19 cellular contexts compared by ENCODE assay signal in the genomic region with DNA sequence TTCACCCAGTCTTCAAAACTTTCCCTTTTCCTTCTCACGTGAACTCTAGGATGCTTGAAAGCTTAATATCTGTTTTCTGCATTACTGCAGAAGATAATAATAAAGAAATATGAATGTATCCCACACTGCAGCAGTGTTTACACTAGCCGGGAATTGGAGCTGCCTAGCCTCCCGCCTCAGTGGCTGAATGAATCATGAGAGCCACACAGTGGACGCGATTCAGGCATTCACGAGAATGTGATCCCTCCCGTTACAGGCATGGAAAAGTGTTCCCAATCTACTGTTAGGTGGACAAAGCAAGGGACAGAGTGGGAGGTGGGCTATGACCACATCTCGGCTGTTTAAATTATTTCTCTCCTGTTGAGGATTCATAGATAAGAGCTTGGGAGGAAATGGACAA.
DNase-seq lines count a peak whose midpoint lies in the region; ATAC-seq and TF ChIP-seq lines count a peak whose summit lies in the region.
"Had no signal": no experiment of that assay in that cellular context is flagged by ENCODE, and none has a peak within 500 bp of the region (broad histone marks: within the 10 kb centered on the region; RNA-seq: fewer than 3 reads in every experiment).

No MANE protein-coding gene starts in this region.

- DNase-seq in left cardiac atrium, result no peak
- DNase-seq in Right ventricle myocardium inferior (ENCODE audit: missing footprints), result no peak
- peak; percentile 18 for DNase-seq in fibroblast of mammary gland (ENCODE audit: low read depth)
- peak; percentile 51 for DNase-seq in mesenteric fat pad (ENCODE audit: low spot score)
- DNase-seq in aorta, result no peak
- DNase-seq in central memory CD4-positive, alpha-beta T cell, result no peak
- DNase-seq: activated CD4-positive, CD25-positive, alpha-beta regulatory T cell treated with anti-CD3 and anti-CD28 coated beads, Interleukin-2, amount 50 U/mL, for 72 hours; activated T-cell treated with anti-CD3 and anti-CD28 coated beads, Interleukin-2, amount 50 U/mL, for 1 hour; Caco-2; effector memory CD4-positive, alpha-beta T cell; left colon; NCI-H187; NCI-H526; substantia nigra; T-helper 17 cell had no signal

- 12% methylated on average over 8 of the region's 8 CpGs for WGBS in aorta, 2 donors

- intact Hi-C loops in left cardiac atrium (cut with DNase I) (no loop called here), Right ventricle myocardium inferior (cut with DNase I) (no loop called here), aorta (cut with DNase I) (loop anchor here in 1 of 2 donors (5.0 kb wide), 1 partner anchor 319 kb away; no protein-coding TSS in a partner anchor)

- H3K9me3 ChIP-seq in aorta (ENCODE audit: control insufficient read depth, low read length), result no peaks in the 10 kb centered on the region
- H3K9me3 ChIP-seq: Caco-2, heart left ventricle had no signal

- no peak overlapping the region for H3K4me3 ChIP-seq in fibroblast of mammary gland (ENCODE audit: control insufficient read depth, low read depth, low read length)
- no peak overlapping the region for H3K4me3 ChIP-seq in aorta (ENCODE audit: low read length in 2 of 2)
- H3K4me3 ChIP-seq: heart left ventricle had no signal

- H3K4me1 ChIP-seq in aorta (ENCODE audit: control insufficient read depth in 1 of 2, insufficient read depth in 2 of 2, low read length in 2 of 2), result no peaks in the 10 kb centered on the region
- H3K4me1 ChIP-seq: Caco-2 had no signal

- no peaks in the 10 kb centered on the region for H3K36me3 ChIP-seq in aorta (ENCODE audit: control insufficient read depth in 1 of 2, insufficient read depth in 2 of 2, low read length in 1 of 2)

- no peak for TF ChIP-seq CTCF in fibroblast of mammary gland (conservative IDR thresholded peaks at IDR 0.05; ENCODE audit: control insufficient read depth, insufficient read depth, low read depth, low read length)

- no peak overlapping the region for H3K27ac ChIP-seq in aorta (ENCODE audit: low read depth in 1 of 2, low read length in 2 of 2)
- H3K27ac ChIP-seq: KMS-11 had no signal

- ATAC-seq in left cardiac atrium (peak; percentile 51 to 60), Right ventricle myocardium inferior (no peak), aorta (ENCODE audit: low FRiP score) (peak; percentile 52), GM21515 (IDR thresholded peaks at IDR 0.05; ENCODE audit: unreplicated experiment) (no peak), GM18909 (IDR thresholded peaks at IDR 0.05; ENCODE audit: poor library complexity, unreplicated experiment) (no peak)
- ATAC-seq: left colon, T-helper 17 cell had no signal

- no peaks in the 10 kb centered on the region for H3K27me3 ChIP-seq in aorta (ENCODE audit: control insufficient read depth in 1 of 2, insufficient read depth in 2 of 2, low read length in 1 of 2)

Comparison
In these comparisons a context has a peak if more than half of its experiments do, and no peak if none do; other contexts are left out.
1. ATAC-seq: peak in left cardiac atrium (2 of 2) and aorta (single experiment); none in Right ventricle myocardium inferior (single experiment), GM21515 (single experiment) and GM18909 (single experiment).
2. DNase-seq: peak in fibroblast of mammary gland (single experiment) and mesenteric fat pad (single experiment); none in left cardiac atrium (single experiment), Right ventricle myocardium inferior (single experiment), aorta (0 of 2) and central memory CD4-positive, alpha-beta T cell (single experiment).